ENCODE assay signal across 10 cellular contexts in genomic region chr5:116358911-116359418, GRCh38.
DNase-seq lines count a peak whose midpoint lies in the region; ATAC-seq and TF ChIP-seq lines count a peak whose summit lies in the region.
"Had no signal": no experiment of that assay in that cellular context is flagged by ENCODE, and none has a peak within 500 bp of the region (broad histone marks: within the 10 kb centered on the region; RNA-seq: fewer than 3 reads in every experiment).

No MANE protein-coding gene starts in this region.

- H3K27ac ChIP-seq in OCI-LY7 (ENCODE audit: low read depth, low read length, poor library complexity, severe bottlenecking), result no peak overlapping the region

- H3K36me3 Mint-ChIP-seq in stimulated activated naive CD8-positive, alpha-beta T cell treated with anti-CD3 and anti-CD28 coated beads, Interleukin-15, Interleukin-2, amounts not matched to agents 100 ng/mL and 50 ng/mL, for 24 hours (ENCODE audit: low read depth), result peaks cover 15% of the 10 kb centered on the region

- no peak for DNase-seq in stimulated activated naive CD8-positive, alpha-beta T cell treated with anti-CD3 and anti-CD28 coated beads, Interleukin-15, Interleukin-2, amounts not matched to agents 100 U/mL and 50 U/mL, for 24 hours
- DNase-seq in OCI-LY7 (ENCODE audit: low spot score) (peak; percentile 65), NCI-H1417 (lab: John Stamatoyannopoulos, UW) (no peak), islet precursor cell (no peak), ACHN (no peak), cerebellar cortex (ENCODE audit: low spot score) (no peak)
- DNase-seq: kidney, T-helper 1 cell had no signal

- no peaks in the 10 kb centered on the region for H4K20me1 ChIP-seq in OCI-LY7 (ENCODE audit: insufficient read depth, low read length)

- no peak overlapping the region for H3K4me3 ChIP-seq in OCI-LY7 (ENCODE audit: low read depth, low read length, poor library complexity, severe bottlenecking)

- POLR2A ChIA-PET in OCI-LY7 (lab: Charles Lee), result interaction anchor here (0.7 to 1.6 kb wide), 9 partner anchors 8 to 1893 kb away, joined by 3 to 11 read pairs (median 3); no protein-coding TSS in a partner anchor

- no peak for ATAC-seq in stimulated activated naive CD8-positive, alpha-beta T cell treated with anti-CD3 and anti-CD28 coated beads, Interleukin-15, Interleukin-2, amounts not matched to agents 100 U/mL and 50 U/mL, for 24 hours
- ATAC-seq in HG03025 (IDR thresholded peaks at IDR 0.05; ENCODE audit: low FRiP score, unreplicated experiment), result peak; percentile 97

- no peak for TF ChIP-seq CTCF in OCI-LY7 (conservative IDR thresholded peaks at IDR 0.05; ENCODE audit: low read length)

- no peaks in the 10 kb centered on the region for H3K36me3 ChIP-seq in OCI-LY7 (ENCODE audit: insufficient read depth, low read length)

- no peak overlapping the region for H3K4me3 Mint-ChIP-seq in stimulated activated naive CD8-positive, alpha-beta T cell treated with anti-CD3 and anti-CD28 coated beads, Interleukin-15, Interleukin-2, amounts not matched to agents 100 ng/mL and 50 ng/mL, for 24 hours

- H3K9me2 ChIP-seq in OCI-LY7 (ENCODE audit: insufficient read depth, low read length), result no peaks in the 10 kb centered on the region

- H3K27me3 Mint-ChIP-seq in stimulated activated naive CD8-positive, alpha-beta T cell treated with anti-CD3 and anti-CD28 coated beads, Interleukin-15, Interleukin-2, amounts not matched to agents 100 ng/mL and 50 ng/mL, for 24 hours, result no peaks in the 10 kb centered on the region

- H3K79me2 ChIP-seq in OCI-LY7 (ENCODE audit: insufficient read depth, low read depth, low read length), result no peaks in the 10 kb centered on the region

- no peaks in the 10 kb centered on the region for H3K9me3 ChIP-seq in OCI-LY7 (ENCODE audit: low read length)

- CTCF ChIA-PET in OCI-LY7 (lab: Charles Lee; ENCODE audit: unreplicated experiment), result interaction anchor here (1.1 kb wide), 1 partner anchor 10 kb away, joined by 3 read pairs; no protein-coding TSS in a partner anchor

- H3K9me3 Mint-ChIP-seq in stimulated activated naive CD8-positive, alpha-beta T cell treated with anti-CD3 and anti-CD28 coated beads, Interleukin-15, Interleukin-2, amounts not matched to agents 100 ng/mL and 50 ng/mL, for 24 hours, result peaks cover 7% of the 10 kb centered on the region

- no peak overlapping the region for H2AFZ ChIP-seq in OCI-LY7 (ENCODE audit: low read length)

- in situ Hi-C loops in ACHN (cut with HindIII; ENCODE audit: low pct_ligation_motif_present, low pct_unique_long_range_greater_than_20kb, low sequenced_read_pairs), result no loop called here

- intact Hi-C loops in OCI-LY7 (cut with micrococcal nuclease; ENCODE audit: unreplicated experiment), result no loop called here

- H3K4me1 Mint-ChIP-seq in stimulated activated naive CD8-positive, alpha-beta T cell treated with anti-CD3 and anti-CD28 coated beads, Interleukin-15, Interleukin-2, amounts not matched to agents 100 ng/mL and 50 ng/mL, for 24 hours (ENCODE audit: low read depth), result peaks cover 13% of the 10 kb centered on the region

- peak overlapping the region; percentile 24 for H3K4me2 ChIP-seq in OCI-LY7 (ENCODE audit: low read length)

- H3K4me1 ChIP-seq in OCI-LY7 (ENCODE audit: insufficient read depth, low read length, poor library complexity, severe bottlenecking), result peaks cover 14% of the 10 kb centered on the region

- BruUV-seq in OCI-LY7 (replicated peaks; lab: Mats Ljungman, UMichigan), result no TSS peak

- peak overlapping the region; percentile 9 for H3K27ac Mint-ChIP-seq in stimulated activated naive CD8-positive, alpha-beta T cell treated with anti-CD3 and anti-CD28 coated beads, Interleukin-15, Interleukin-2, amounts not matched to agents 100 ng/mL and 50 ng/mL, for 24 hours
